Comparison of ENCODE assay signal across 17 cellular contexts in the genomic region with DNA sequence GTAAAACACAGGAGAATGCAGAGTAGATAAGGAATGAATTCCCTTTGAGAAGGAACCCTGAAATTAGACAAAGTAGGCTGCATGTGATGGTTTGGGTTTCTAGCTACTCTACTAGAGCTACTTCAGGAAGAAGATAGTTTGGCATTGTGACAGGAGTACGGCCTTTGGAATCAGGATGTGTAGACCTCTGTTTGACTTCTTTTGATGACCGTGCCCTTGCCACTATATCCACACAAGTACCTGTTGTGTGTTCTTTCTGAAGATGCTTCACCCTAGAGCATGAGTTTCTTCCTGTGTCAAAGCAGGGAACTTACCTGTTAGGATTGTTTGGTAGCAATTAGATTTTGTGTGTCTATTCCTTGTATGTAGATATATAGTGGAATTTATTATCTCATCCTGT.
"Had no signal": no experiment of that assay in that cellular context is flagged by ENCODE, and none has a peak within 500 bp of the region (broad histone marks: within the 10 kb centered on the region; RNA-seq: fewer than 3 reads in every experiment).

No MANE protein-coding gene starts in this region.

- H3K4me3 Mint-ChIP-seq: activated B cell treated with CpG ODN at 0.5 μM for 24 hours; activated naive CD4-positive, alpha-beta T cell treated with anti-CD3 and anti-CD28 coated beads, Interleukin-2, amount 10 ng/mL, durations not matched to agents 7 days and 5 days; activated T-helper 17 cell treated with anti-CD3 and anti-CD28 coated beads, Interleukin-2, amount 50 U/mL, for 72 hours; effector memory CD8-positive, alpha-beta T cell; mesothelial cell of epicardium; naive thymus-derived CD4-positive, alpha-beta T cell; stimulated activated naive B cell treated with anti-CD40 and anti-IgM and Interleukin-4, amounts not matched to agents 10 μg/mL and 1 μg/mL and 100 μg/mL, for 72 hours; T-helper 1 cell treated with Interleukin-12 subunit alpha and Interleukin-12 subunit beta and Interleukin-4 antibody, amounts not matched to agents 30 μg/mL and 1 μg/mL, for 36 hours had no signal

- H3K4me1 ChIP-seq: parathyroid adenoma had no signal

- H3K4me3 ChIP-seq: gastroesophageal sphincter, right atrium auricular region, smooth muscle cell, tibial nerve had no signal

- H3K9me3 ChIP-seq: gastroesophageal sphincter, right atrium auricular region, tibial nerve had no signal

- H3K27me3 Mint-ChIP-seq: activated B cell treated with CpG ODN at 0.5 μM for 24 hours; activated naive CD4-positive, alpha-beta T cell treated with anti-CD3 and anti-CD28 coated beads, Interleukin-2, amount 10 ng/mL, durations not matched to agents 7 days and 5 days; activated T-helper 17 cell treated with anti-CD3 and anti-CD28 coated beads, Interleukin-2, amount 50 U/mL, for 72 hours; effector memory CD8-positive, alpha-beta T cell; naive thymus-derived CD4-positive, alpha-beta T cell; stimulated activated naive B cell treated with anti-CD40 and anti-IgM and Interleukin-4, amounts not matched to agents 10 μg/mL and 1 μg/mL and 100 μg/mL, for 72 hours had no signal

- ATAC-seq: activated T-helper 17 cell treated with anti-CD3 and anti-CD28 coated beads, Interleukin-2, amount 50 U/mL, for 72 hours; effector memory CD8-positive, alpha-beta T cell; gastroesophageal sphincter; naive thymus-derived CD4-positive, alpha-beta T cell; stimulated activated naive B cell treated with anti-CD40 and anti-IgM and Interleukin-4, amounts not matched to agents 10 μg/mL and 1 μg/mL and 100 μg/mL, for 72 hours had no signal

- H3K27ac Mint-ChIP-seq: activated naive CD4-positive, alpha-beta T cell treated with anti-CD3 and anti-CD28 coated beads, Interleukin-2, amount 10 ng/mL, durations not matched to agents 7 days and 5 days; activated T-helper 17 cell treated with anti-CD3 and anti-CD28 coated beads, Interleukin-2, amount 50 U/mL, for 72 hours; stimulated activated naive B cell treated with anti-CD40 and anti-IgM and Interleukin-4, amounts not matched to agents 10 μg/mL and 1 μg/mL and 100 μg/mL, for 72 hours; T-helper 1 cell treated with Interleukin-12 subunit alpha and Interleukin-12 subunit beta and Interleukin-4 antibody, amounts not matched to agents 30 μg/mL and 1 μg/mL, for 36 hours had no signal

- DNase-seq: activated B cell treated with CpG ODN at 0.5 μM for 24 hours; activated CD4-positive, alpha-beta T cell treated with anti-CD3 and anti-CD28 coated beads, Interleukin-2, amount 50 U/mL, for 1 hour; activated naive CD4-positive, alpha-beta T cell treated with anti-CD3 and anti-CD28 coated beads, Interleukin-2, amount 10 ng/mL, durations not matched to agents 7 days and 5 days; activated T-cell treated with anti-CD3 and anti-CD28 coated beads for 4 hours; cortex of kidney; effector memory CD8-positive, alpha-beta T cell; naive thymus-derived CD4-positive, alpha-beta T cell; stimulated activated CD4-positive, alpha-beta T cell treated with anti-CD3 and anti-CD28 coated beads, Interleukin-1b, Interleukin-23, amount 100 ng/mL, for 48 hours; stimulated activated naive B cell treated with anti-CD40 and anti-IgM and Interleukin-4, amounts not matched to agents 10 μg/mL and 1 μg/mL and 100 μg/mL, for 72 hours had no signal

- H3K36me3 ChIP-seq: gastroesophageal sphincter, right atrium auricular region had no signal

- H3K27me3 ChIP-seq: gastroesophageal sphincter, right atrium auricular region, tibial nerve had no signal

- H3K27ac ChIP-seq: gastroesophageal sphincter, parathyroid adenoma, right atrium auricular region, tibial nerve had no signal
